Comparison of ENCODE assay signal across 10 cellular contexts in genomic region chr10:11697718-11698527, GRCh38. TPM values are rescaled to one million over a fixed set of nuclear protein-coding genes. Genes with fewer than 3 reads are reported as not detected.
DNase-seq lines count a peak whose midpoint lies in the region; ATAC-seq, FAIRE-seq and TF ChIP-seq lines count a peak whose summit lies in the region.
"Had no signal": no experiment of that assay in that cellular context is flagged by ENCODE, and none has a peak within 500 bp of the region (broad histone marks: within the 10 kb centered on the region; RNA-seq: fewer than 3 reads in every experiment).

No MANE protein-coding gene starts in this region.

- H3K9me3 ChIP-seq in K562 (replicated peaks; ENCODE audit: control insufficient read depth, insufficient read depth, low read depth, low read length), result no peaks in the 10 kb centered on the region

- peak in 1 of 2 experiments; percentile 47; a peak in 2 of 4 replicates for TF ChIP-seq RAD21 in K562 (CRISPR knock-in tag; conservative IDR thresholded peaks at IDR 0.05 in 1 of 2, IDR thresholded peaks at IDR 0.05 in 1 of 2)

- ATAC-seq in GM18909 (IDR thresholded peaks at IDR 0.05; ENCODE audit: poor library complexity, unreplicated experiment) (peak; percentile 70), HG03378 (IDR thresholded peaks at IDR 0.05; ENCODE audit: unreplicated experiment) (peak; percentile 50), K562 (peak; percentile 43; the same call in 1 of the 3 replicates), omental fat pad (ENCODE audit: low FRiP score) (no peak)

- no peak overlapping the region for H3K27ac ChIP-seq in K562 (ENCODE audit: extremely low read depth, low read depth, low read length)

- no TSS peak for BruUV-seq in K562 (replicated peaks; lab: Mats Ljungman, UMichigan)

- H3K79me2 ChIP-seq in K562 (ENCODE audit: control insufficient read depth, insufficient read depth, low read length), result no peaks in the 10 kb centered on the region

- no peaks in the 10 kb centered on the region for H3K27me3 ChIP-seq in K562 (ENCODE audit: control insufficient read depth in 2 of 2, insufficient read depth in 2 of 2, low read length in 2 of 2)

- no peak for TF ChIP-seq EP300 in K562 (IDR thresholded peaks at IDR 0.05; ENCODE audit: low read length)

- DNase-seq in CD1c-positive myeloid dendritic cell (ENCODE audit: extremely low spot score) (peak; percentile 54), K562 (ENCODE audit: extremely low read depth in 1 of 4, low spot score in 3 of 4) (no peak), NCI-H345 (lab: John Stamatoyannopoulos, UW) (no peak), hepatic stellate cell (ENCODE audit: low spot score) (no peak), omental fat pad (ENCODE audit: low spot score) (no peak), DMS114 treated with DMSO at 0.1 percent for 48 hours (lab: John Stamatoyannopoulos, UW; ENCODE audit: unreplicated experiment) (no peak)
- DNase-seq: HCEC 1CT, NCI-H1105 treated with DMSO at 0.1 percent for 48 hours had no signal

- H3K4me2 ChIP-seq in K562 (ENCODE audit: insufficient read depth, low read length), result no peak overlapping the region

- H3K36me3 ChIP-seq in K562 (ENCODE audit: control insufficient read depth, insufficient read depth, low read length), result no peaks in the 10 kb centered on the region

- TF ChIP-seq CTCF in K562 (IDR thresholded peaks at IDR 0.05 in 2 of 3, conservative IDR thresholded peaks at IDR 0.05 in 1 of 3; ENCODE audit: insufficient read depth in 2 of 3, low read depth in 1 of 3, low read length in 3 of 3) (peak; percentile 32 to 55 (median 43); a peak in 4 of 6 replicates), omental fat pad (IDR thresholded peaks at IDR 0.05) (no peak)

- FAIRE-seq in K562 (lab: Jason Lieb, UNC), result no peak

- H4K20me1 ChIP-seq in K562 (replicated peaks; ENCODE audit: control insufficient read depth, insufficient read depth, low read length), result no peaks in the 10 kb centered on the region

- no peak for TF ChIP-seq POLR2A in K562 (conservative IDR thresholded peaks at IDR 0.05)

- H3K4me3 ChIP-seq in K562, result no peak overlapping the region

- no peak overlapping the region for H3K9ac ChIP-seq in K562 (ENCODE audit: insufficient read depth in 1 of 2, low read depth in 2 of 2, low read length in 2 of 2)

- in situ Hi-C loops in K562 (cut with MboI), result no loop called here

- POLR2A ChIA-PET in K562 (lab: Yijun Ruan, JAX), result interaction anchor here (0.5 kb wide), 1 partner anchor 151 kb away, joined by 3 read pairs; no protein-coding TSS in a partner anchor

- intact Hi-C loops in K562 (cut with micrococcal nuclease), result no loop called here

- CTCF ChIA-PET in K562 (lab: Yijun Ruan, JAX; ENCODE audit: low intra/inter-chr PET ratio), result no interaction called here

- no peak overlapping the region for H2AFZ ChIP-seq in K562 (ENCODE audit: low read depth, low read length)

- H3K9me1 ChIP-seq in K562 (ENCODE audit: control insufficient read depth, insufficient read depth, low read length), result no peaks in the 10 kb centered on the region

- peaks cover 4 to 6% of the 10 kb centered on the region in 2 experiments; a peak in 3 of 5 replicates for H3K4me1 ChIP-seq in K562 (replicated peaks in 1 of 2; ENCODE audit: control insufficient read depth in 2 of 2, insufficient read depth in 2 of 2, low read length in 2 of 2)

- 88% methylated on average over 6 of the region's 6 CpGs for WGBS in K562 (ENCODE audit: insufficient coverage, low coverage, missing lambda C conversion rate)

TF ChIP-seq in K562, 482 proteins besides CTCF, POLR2A, EP300 and RAD21 (continues in another document):
- no peak for TF ChIP-seq DLX4 (CRISPR knock-in tag; IDR thresholded peaks at IDR 0.05)
- no peak for TF ChIP-seq TCFL5 (CRISPR knock-in tag; conservative IDR thresholded peaks at IDR 0.05)
- TF ChIP-seq KDM1A (IDR thresholded peaks at IDR 0.05), result peak in 1 of 2 experiments; percentile 61; a peak in 1 of 4 replicates
- TF ChIP-seq CUX1 (CRISPR knock-in tag; IDR thresholded peaks at IDR 0.05), result no peak
- no peak for TF ChIP-seq ETS2 (tag; IDR thresholded peaks at IDR 0.05; ENCODE audit: borderline replicate concordance, poor library complexity, severe bottlenecking)
- no peak for TF ChIP-seq TCF7 (IDR thresholded peaks at IDR 0.05; ENCODE audit: borderline replicate concordance)
- no peak for TF ChIP-seq SRF (CRISPR knock-in tag; IDR thresholded peaks at IDR 0.05)
- TF ChIP-seq RCOR1 (IDR thresholded peaks at IDR 0.05; ENCODE audit: borderline replicate concordance in 1 of 2, low read depth in 2 of 2, low read length in 2 of 2), result peak in 1 of 2 experiments; percentile 49; a peak in 1 of 4 replicates
- TF ChIP-seq ZBTB33 (CRISPR knock-in tag; IDR thresholded peaks at IDR 0.05), result peak; percentile 69; the same call in 1 of the 2 replicates
- TF ChIP-seq CEBPG (CRISPR knock-in tag; IDR thresholded peaks at IDR 0.05), result no peak
- no peak for TF ChIP-seq CEBPG (tag; conservative IDR thresholded peaks at IDR 0.05 in 1 of 2, IDR thresholded peaks at IDR 0.05 in 1 of 2)
- no peak for TF ChIP-seq MEF2D (tag; conservative IDR thresholded peaks at IDR 0.05; ENCODE audit: low read depth)

RNA-seq across cellular contexts. Expression of gene ECHDC3, which starts 44.3 kb away (rescaled TPM):
- 4.0 and 10.2 TPM in 2 replicates for total RNA-seq in K562 (2011; cell fraction: chromatin; rRNA removed; ENCODE audit: low replicate concordance)
- total RNA-seq in K562 (2011; cell fraction: nucleolus; rRNA removed), result 9.7 and 10.3 TPM in 2 replicates
- 5.5 and 5.7 TPM in 2 replicates for total RNA-seq in K562 (2011; cell fraction: nucleoplasm; rRNA removed)
- total RNA-seq in K562 (2014; rRNA removed), result 19.4 and 25.7 TPM in 2 replicates
- 8.9 and 9.0 TPM in 2 replicates for total RNA-seq in K562 (2014; rRNA removed; fragmentation: Illumina TruSeq; extraction: Trizol)
- total RNA-seq in K562 (2015; rRNA removed; fragmentation: Illumina TruSeq; extraction: Trizol), result 12.6 and 14.0 TPM in 2 replicates
- total RNA-seq in K562 (2021), result 17.3 and 17.9 TPM in 2 replicates
- 16.1 and 21.9 TPM in 2 replicates for polyA plus RNA-seq in K562 (2011; rRNA removed)
- polyA plus RNA-seq in K562 (2011; cell fraction: cytosol; rRNA removed), result 17.5 and 35.2 TPM in 2 replicates
- polyA plus RNA-seq in K562 (2011; cell fraction: nucleus; rRNA removed), result 14.3 and 27.7 TPM in 2 replicates
- 8.6 and 12.1 TPM in 2 replicates for polyA plus RNA-seq in K562 (2012)
- polyA plus RNA-seq in K562 (2014; fragmentation: Illumina TruSeq; extraction: Trizol), result 15.7 and 17.1 TPM in 2 replicates
- under 1 TPM; 0.53 to 0.67 TPM for polyA plus RNA-seq in K562 (2014; fragmentation: Nextera tagmentation; extraction: Ambion mirVana)
- polyA plus RNA-seq in K562 (2014; rRNA removed), result 10.0 and 17.7 TPM in 2 replicates
- polyA minus RNA-seq in K562 (2011; rRNA and poly(A)+ RNA removed), result 8.7 and 16.4 TPM in 2 replicates
- 7.0 and 9.4 TPM in 2 replicates for polyA minus RNA-seq in K562 (2011; cell fraction: cytosol; rRNA and poly(A)+ RNA removed)
- 7.4 and 10.4 TPM in 2 replicates for polyA minus RNA-seq in K562 (2011; cell fraction: nucleus; rRNA and poly(A)+ RNA removed)
- 100 to 1,000 TPM; 138 to 577 (median 292) TPM for total RNA-seq in omental fat pad

Comparison
In these comparisons a context has a peak if more than half of its experiments do, and no peak if none do; other contexts are left out.
1. CTCF ChIP-seq: peak in K562 (3 of 3); none in omental fat pad (0 of 3).
2. RNA of gene ECHDC3, which starts 44.3 kb away (total RNA-seq): 138 to 577 TPM in omental fat pad; 4.0 to 25.7 TPM in K562; every median in the first group is over 4 times any median in the second.